ENCODE assay signal across 1 cellular context in the genomic region with DNA sequence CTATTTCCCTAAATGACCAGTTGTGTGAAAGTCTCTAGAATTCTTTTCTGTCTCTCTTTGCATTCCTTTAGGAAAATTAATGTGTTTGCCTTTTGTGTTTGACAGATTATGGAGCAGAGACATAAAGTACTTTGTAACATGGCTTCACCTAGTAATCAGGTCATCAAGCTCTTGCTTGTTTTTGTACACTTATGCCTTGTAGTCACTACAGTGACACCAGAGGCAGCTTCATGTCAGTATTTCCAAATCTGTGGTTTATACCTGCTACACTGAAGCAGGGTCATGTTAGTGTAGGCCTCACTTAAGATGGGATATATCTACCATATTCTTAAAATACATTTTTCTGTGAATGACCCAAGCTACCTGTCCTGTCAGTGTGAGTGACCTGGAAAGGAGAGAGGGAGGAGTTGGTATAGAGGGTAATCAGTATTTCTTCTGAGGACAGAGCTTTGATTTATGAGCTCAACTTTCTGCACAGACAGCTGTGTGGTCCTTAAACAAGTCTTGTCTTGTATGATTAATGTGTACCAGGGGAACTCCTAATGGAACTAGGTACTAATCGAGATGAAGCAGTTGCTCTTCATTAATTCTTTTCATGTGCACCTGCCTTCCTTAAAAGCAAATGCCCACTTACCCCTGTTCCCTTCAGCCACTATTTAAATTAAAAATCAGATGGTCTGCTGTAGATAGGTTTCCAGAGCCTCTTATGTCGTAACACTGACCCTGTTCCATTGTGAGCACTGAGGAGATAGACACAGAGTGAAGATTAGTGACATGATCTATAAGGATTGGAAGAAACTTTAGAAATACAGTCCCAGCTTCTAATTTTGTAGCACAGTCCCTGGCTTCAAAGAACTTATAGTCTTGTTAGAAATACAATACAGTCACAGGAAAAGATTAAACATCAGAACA.
TF ChIP-seq lines count a peak whose summit lies in the region.

No MANE protein-coding gene starts in this region.

TF ChIP-seq in H1, 55 proteins besides CTCF, POLR2A, EP300 and RAD21:
- no peak for TF ChIP-seq KDM4A (IDR thresholded peaks at IDR 0.05; ENCODE audit: low read depth, low read length, severe bottlenecking)
- TF ChIP-seq, protein P1, sequence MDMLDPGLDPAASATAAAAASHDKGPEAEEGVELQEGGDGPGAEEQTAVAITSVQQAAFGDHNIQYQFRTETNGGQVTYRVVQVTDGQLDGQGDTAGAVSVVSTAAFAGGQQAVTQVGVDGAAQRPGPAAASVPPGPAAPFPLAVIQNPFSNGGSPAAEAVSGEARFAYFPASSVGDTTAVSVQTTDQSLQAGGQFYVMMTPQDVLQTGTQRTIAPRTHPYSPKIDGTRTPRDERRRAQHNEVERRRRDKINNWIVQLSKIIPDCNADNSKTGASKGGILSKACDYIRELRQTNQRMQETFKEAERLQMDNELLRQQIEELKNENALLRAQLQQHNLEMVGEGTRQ (IDR thresholded peaks at IDR 0.05; ENCODE audit: low read length), result no peak
- TF ChIP-seq BCL11A (IDR thresholded peaks at IDR 0.05; ENCODE audit: low read depth in 2 of 2, low read length in 2 of 2), result no peak
- no peak for TF ChIP-seq POU5F1 (IDR thresholded peaks at IDR 0.05; ENCODE audit: low read depth, low read length)
- TF ChIP-seq NRF1 (IDR thresholded peaks at IDR 0.05; ENCODE audit: low read depth, low read length), result no peak
- TF ChIP-seq CREB1 (IDR thresholded peaks at IDR 0.05), result no peak
- no peak for TF ChIP-seq KDM5A (IDR thresholded peaks at IDR 0.05; ENCODE audit: low read length)
- TF ChIP-seq CBX8 (IDR thresholded peaks at IDR 0.05; ENCODE audit: borderline replicate concordance, low read depth, low read length), result no peak
- TF ChIP-seq CEBPB (IDR thresholded peaks at IDR 0.05; ENCODE audit: low read depth, low read length), result no peak
- TF ChIP-seq BRCA1 (IDR thresholded peaks at IDR 0.05; ENCODE audit: low read depth, low read length), result no peak
- TF ChIP-seq HDAC2 (IDR thresholded peaks at IDR 0.05; ENCODE audit: borderline replicate concordance in 1 of 2, low read depth in 2 of 2, low read length in 2 of 2), result no peak
- TF ChIP-seq GTF2F1 (IDR thresholded peaks at IDR 0.05; ENCODE audit: borderline replicate concordance, low read depth, low read length), result no peak
- no peak for TF ChIP-seq YY1 (IDR thresholded peaks at IDR 0.05; ENCODE audit: low read depth, low read length)
- TF ChIP-seq, protein P2, sequence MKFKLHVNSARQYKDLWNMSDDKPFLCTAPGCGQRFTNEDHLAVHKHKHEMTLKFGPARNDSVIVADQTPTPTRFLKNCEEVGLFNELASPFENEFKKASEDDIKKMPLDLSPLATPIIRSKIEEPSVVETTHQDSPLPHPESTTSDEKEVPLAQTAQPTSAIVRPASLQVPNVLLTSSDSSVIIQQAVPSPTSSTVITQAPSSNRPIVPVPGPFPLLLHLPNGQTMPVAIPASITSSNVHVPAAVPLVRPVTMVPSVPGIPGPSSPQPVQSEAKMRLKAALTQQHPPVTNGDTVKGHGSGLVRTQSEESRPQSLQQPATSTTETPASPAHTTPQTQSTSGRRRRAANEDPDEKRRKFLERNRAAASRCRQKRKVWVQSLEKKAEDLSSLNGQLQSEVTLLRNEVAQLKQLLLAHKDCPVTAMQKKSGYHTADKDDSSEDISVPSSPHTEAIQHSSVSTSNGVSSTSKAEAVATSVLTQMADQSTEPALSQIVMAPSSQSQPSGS (IDR thresholded peaks at IDR 0.05; ENCODE audit: low read length), result no peak
- TF ChIP-seq EGR1 (IDR thresholded peaks at IDR 0.05; ENCODE audit: borderline replicate concordance, low read depth, low read length), result no peak
- no peak for TF ChIP-seq CHD2 (IDR thresholded peaks at IDR 0.05; ENCODE audit: low read length)
